ENCODE assay signal across 31 cellular contexts in the genomic region with DNA sequence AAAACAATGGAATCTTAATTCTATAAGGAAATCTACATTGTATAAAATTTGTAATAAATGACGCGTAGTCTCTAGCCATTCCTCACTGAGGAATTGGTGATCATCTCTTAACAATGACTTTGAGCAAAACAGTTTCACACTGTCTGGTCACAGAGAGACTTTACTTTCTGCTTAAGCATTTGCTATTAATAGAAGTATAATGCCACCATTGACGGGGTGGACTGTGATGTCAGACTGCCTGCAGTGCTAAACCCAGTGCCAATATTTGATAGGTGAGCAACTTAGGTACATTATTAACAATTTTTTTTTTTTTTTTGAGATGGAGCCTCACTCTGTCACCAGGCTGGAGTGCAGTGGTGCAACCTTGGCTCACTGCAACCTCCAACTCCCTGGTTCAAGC.
"Had no signal": no experiment of that assay in that cellular context is flagged by ENCODE, and none has a peak within 500 bp of the region (broad histone marks: within the 10 kb centered on the region; RNA-seq: fewer than 3 reads in every experiment).

No MANE protein-coding gene starts in this region.

- H3K9me3 ChIP-seq: adrenal gland had no signal

- H3K36me3 ChIP-seq: adrenal gland, cardiac muscle cell had no signal

- DNase-seq: activated B cell treated with CpG ODN at 0.5 μM for 24 hours; activated CD4-positive, alpha-beta memory T cell treated with anti-CD3 and anti-CD28 coated beads for 36 hours; activated CD4-positive, alpha-beta T cell treated with anti-CD3 and anti-CD28 coated beads for 4 hours; activated CD4-positive, alpha-beta T cell treated with anti-CD3 and anti-CD28 coated beads, Interleukin-2, amount 10 ng/mL, durations not matched to agents 24 days and 14 days; activated CD4-positive, alpha-beta T cell treated with anti-CD3 and anti-CD28 coated beads, Interleukin-2, amount 50 U/mL, for 1 hour; activated CD4-positive, alpha-beta T cell treated with anti-CD3 and anti-CD28 coated beads, Interleukin-2, amount 50 U/mL, for 4 hours; activated CD4-positive, CD25-positive, alpha-beta regulatory T cell treated with anti-CD3 and anti-CD28 coated beads, Interleukin-2, amount 50 U/mL, for 72 hours; activated CD8-positive, alpha-beta memory T cell treated with anti-CD3 and anti-CD28 coated beads, Interleukin-2, amount 50 U/mL, for 4 hours; activated CD8-positive, alpha-beta T cell treated with anti-CD3 and anti-CD28 coated beads for 36 hours; activated effector memory CD4-positive, alpha-beta T cell treated with anti-CD3 and anti-CD28 coated beads, Interleukin-2, amount 50 U/mL, for 16 hours; activated gamma-delta T cell treated with Interleukin-2 at 50 U/mL for 16 hours; activated naive CD4-positive, alpha-beta T cell; activated naive CD4-positive, alpha-beta T cell treated with anti-CD3 and anti-CD28 coated beads for 36 hours; activated naive CD4-positive, alpha-beta T cell treated with anti-CD3 and anti-CD28 coated beads, Interleukin-2, amount 50 U/mL, for 16 hours; activated naive CD8-positive, alpha-beta T cell treated with anti-CD3 and anti-CD28 coated beads for 36 hours; activated T-cell treated with anti-CD3 and anti-CD28 coated beads for 4 hours; activated T-cell treated with anti-CD3 and anti-CD28 coated beads, Interleukin-2, amount 50 U/mL, for 1 hour; activated T-cell treated with anti-CD3 and anti-CD28 coated beads, Interleukin-2, amount 50 U/mL, for 4 hours; activated T-cell treated with anti-CD3 and anti-CD28 coated beads, Interleukin-2, amount 50 U/mL, for 72 hours; adrenal gland; amniotic stem cell; aorta; central memory CD4-positive, alpha-beta T cell; SW 1271; T-helper 1 cell; T-helper 2 cell; T-helper 9 cell had no signal

- H3K27ac ChIP-seq: adrenal gland, cardiac muscle cell, VCaP had no signal

- H3K27me3 ChIP-seq: adrenal gland, cardiac muscle cell had no signal

- ATAC-seq: activated CD8-positive, alpha-beta T cell treated with anti-CD3 and anti-CD28 coated beads for 36 hours; activated naive CD4-positive, alpha-beta T cell treated with anti-CD3 and anti-CD28 coated beads, Interleukin-2, amount 50 U/mL, for 72 hours; activated T-cell treated with anti-CD3 and anti-CD28 coated beads, Interleukin-2, amount 50 U/mL, for 4 hours; activated T-cell treated with anti-CD3 and anti-CD28 coated beads, Interleukin-2, amount 50 U/mL, for 72 hours; activated T-helper 17 cell treated with anti-CD3 and anti-CD28 coated beads, Interleukin-2, amount 50 U/mL, for 72 hours had no signal

- H3K4me3 ChIP-seq: adrenal gland, cardiac muscle cell had no signal
